In genomic region chr11:96331556-96332168, GRCh38 we compare ENCODE assay signal across 1 cellular context.
TF ChIP-seq lines count a peak whose summit lies in the region.

No MANE protein-coding gene starts in this region.

TF ChIP-seq in WTC11, 78 proteins besides CTCF, POLR2A, EP300 and RAD21 (continued from another document):
- no peak for TF ChIP-seq PREB (CRISPR knock-in tag; IDR thresholded peaks at IDR 0.05; ENCODE audit: borderline replicate concordance)
- TF ChIP-seq, protein P1, sequence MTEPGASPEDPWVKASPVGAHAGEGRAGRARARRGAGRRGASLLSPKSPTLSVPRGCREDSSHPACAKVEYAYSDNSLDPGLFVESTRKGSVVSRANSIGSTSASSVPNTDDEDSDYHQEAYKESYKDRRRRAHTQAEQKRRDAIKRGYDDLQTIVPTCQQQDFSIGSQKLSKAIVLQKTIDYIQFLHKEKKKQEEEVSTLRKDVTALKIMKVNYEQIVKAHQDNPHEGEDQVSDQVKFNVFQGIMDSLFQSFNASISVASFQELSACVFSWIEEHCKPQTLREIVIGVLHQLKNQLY (CRISPR knock-in tag; IDR thresholded peaks at IDR 0.05): no peak
- no peak for TF ChIP-seq HMGA2 (CRISPR knock-in tag; IDR thresholded peaks at IDR 0.05)
- TF ChIP-seq ZNF317 (CRISPR knock-in tag; IDR thresholded peaks at IDR 0.05; ENCODE audit: borderline replicate concordance, low read depth): no peak
- no peak for TF ChIP-seq ATF2 (CRISPR knock-in tag; IDR thresholded peaks at IDR 0.05; ENCODE audit: borderline replicate concordance, low read depth)
- no peak for TF ChIP-seq ZNF232 (CRISPR knock-in tag; IDR thresholded peaks at IDR 0.05)
- TF ChIP-seq CBFB (CRISPR knock-in tag; IDR thresholded peaks at IDR 0.05; ENCODE audit: low read depth): no peak
- TF ChIP-seq ZNF416 (CRISPR knock-in tag; IDR thresholded peaks at IDR 0.05): no peak
- no peak for TF ChIP-seq JUN (CRISPR knock-in tag; IDR thresholded peaks at IDR 0.05)
- TF ChIP-seq NR3C1 (CRISPR knock-in tag; conservative IDR thresholded peaks at IDR 0.05; ENCODE audit: low read depth): no peak
- TF ChIP-seq, protein P2, sequence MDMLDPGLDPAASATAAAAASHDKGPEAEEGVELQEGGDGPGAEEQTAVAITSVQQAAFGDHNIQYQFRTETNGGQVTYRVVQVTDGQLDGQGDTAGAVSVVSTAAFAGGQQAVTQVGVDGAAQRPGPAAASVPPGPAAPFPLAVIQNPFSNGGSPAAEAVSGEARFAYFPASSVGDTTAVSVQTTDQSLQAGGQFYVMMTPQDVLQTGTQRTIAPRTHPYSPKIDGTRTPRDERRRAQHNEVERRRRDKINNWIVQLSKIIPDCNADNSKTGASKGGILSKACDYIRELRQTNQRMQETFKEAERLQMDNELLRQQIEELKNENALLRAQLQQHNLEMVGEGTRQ (CRISPR knock-in tag; IDR thresholded peaks at IDR 0.05): no peak
